19 cellular contexts compared by ENCODE assay signal in genomic region chr12:12473223-12473622, GRCh38.
DNase-seq lines count a peak whose midpoint lies in the region; ATAC-seq lines count a peak whose summit lies in the region.
"Had no signal": no experiment of that assay in that cellular context is flagged by ENCODE, and none has a peak within 500 bp of the region (broad histone marks: within the 10 kb centered on the region; RNA-seq: fewer than 3 reads in every experiment).

No MANE protein-coding gene starts in this region.

- H3K27me3 Mint-ChIP-seq in activated T-cell treated with anti-CD3 and anti-CD28 coated beads, Interleukin-2, amount 50 U/mL, for 24 hours: no peaks in the 10 kb centered on the region
- H3K27me3 Mint-ChIP-seq in T-cell: no peaks in the 10 kb centered on the region
- no peaks in the 10 kb centered on the region for H3K27me3 Mint-ChIP-seq in stimulated activated memory B cell treated with anti-CD40 and anti-IgM and Interleukin-4, amounts not matched to agents 10 μg/mL and 1 μg/mL and 100 μg/mL, for 72 hours

- ATAC-seq in T-cell (replicated peaks in 1 of 4) (no peak), HG03025 (IDR thresholded peaks at IDR 0.05; ENCODE audit: low FRiP score, unreplicated experiment) (no peak)
- ATAC-seq in stimulated activated memory B cell treated with anti-CD40 and anti-IgM and Interleukin-4, amounts not matched to agents 10 μg/mL and 1 μg/mL and 100 μg/mL, for 72 hours: no peak
- ATAC-seq: sciatic nerve had no signal

- no peak for DNase-seq in activated T-cell treated with anti-CD3 and anti-CD28 coated beads, Interleukin-2, amount 50 U/mL, for 24 hours
- DNase-seq in activated T-cell treated with anti-CD3 and anti-CD28 coated beads, Interleukin-2, amount 50 U/mL, for 1 hour: no peak
- DNase-seq in T-cell (no peak), NCI-H510A (lab: John Stamatoyannopoulos, UW) (no peak)
- no peak for DNase-seq in stimulated activated CD4-positive, alpha-beta T cell treated with anti-CD3 and anti-CD28 coated beads, Interleukin-4, amount 100 ng/mL, for 1 hour
- DNase-seq: ACHN; activated CD8-positive, alpha-beta memory T cell treated with anti-CD3 and anti-CD28 coated beads for 24 hours; activated effector memory CD4-positive, alpha-beta T cell treated with anti-CD3 and anti-CD28 coated beads, Interleukin-2, amount 50 U/mL, for 16 hours; DMS79; IMR-90; NCI-H1436 treated with DMSO at 0.1 percent for 48 hours; NCI-H526; stimulated activated naive CD4-positive, alpha-beta T cell treated with Interleukin-2 at 50 U/mL for 16 hours had no signal

- H3K36me3 Mint-ChIP-seq in activated T-cell treated with anti-CD3 and anti-CD28 coated beads, Interleukin-2, amount 50 U/mL, for 24 hours (ENCODE audit: low read depth): peaks cover 94% of the 10 kb centered on the region
- peaks cover 66% of the 10 kb centered on the region for H3K36me3 Mint-ChIP-seq in T-cell
- H3K36me3 Mint-ChIP-seq in stimulated activated memory B cell treated with anti-CD40 and anti-IgM and Interleukin-4, amounts not matched to agents 10 μg/mL and 1 μg/mL and 100 μg/mL, for 72 hours: peaks cover 70% of the 10 kb centered on the region

- peaks cover 5% of the 10 kb centered on the region for H3K9me3 Mint-ChIP-seq in activated T-cell treated with anti-CD3 and anti-CD28 coated beads, Interleukin-2, amount 50 U/mL, for 24 hours
- H3K9me3 Mint-ChIP-seq in T-cell: no peaks in the 10 kb centered on the region
- H3K9me3 Mint-ChIP-seq in stimulated activated memory B cell treated with anti-CD40 and anti-IgM and Interleukin-4, amounts not matched to agents 10 μg/mL and 1 μg/mL and 100 μg/mL, for 72 hours: no peaks in the 10 kb centered on the region

- H3K4me1 Mint-ChIP-seq in activated T-cell treated with anti-CD3 and anti-CD28 coated beads, Interleukin-2, amount 50 U/mL, for 24 hours (ENCODE audit: low read depth): peaks cover 82% of the 10 kb centered on the region
- peaks cover 50 to 81% (median 71%) of the 10 kb centered on the region in 3 donors for H3K4me1 Mint-ChIP-seq in T-cell
- H3K4me1 Mint-ChIP-seq in stimulated activated memory B cell treated with anti-CD40 and anti-IgM and Interleukin-4, amounts not matched to agents 10 μg/mL and 1 μg/mL and 100 μg/mL, for 72 hours: peaks cover 34% of the 10 kb centered on the region

- H3K4me3 Mint-ChIP-seq in activated T-cell treated with anti-CD3 and anti-CD28 coated beads, Interleukin-2, amount 50 U/mL, for 24 hours: no peak overlapping the region
- no peak overlapping the region for H3K4me3 Mint-ChIP-seq in T-cell
- H3K4me3 Mint-ChIP-seq in stimulated activated memory B cell treated with anti-CD40 and anti-IgM and Interleukin-4, amounts not matched to agents 10 μg/mL and 1 μg/mL and 100 μg/mL, for 72 hours: no peak overlapping the region

- peak overlapping the region; percentile 97 for H3K27ac Mint-ChIP-seq in activated T-cell treated with anti-CD3 and anti-CD28 coated beads, Interleukin-2, amount 50 U/mL, for 24 hours
- peak overlapping the region; percentile 93 to 96 for H3K27ac Mint-ChIP-seq in T-cell
- peak overlapping the region; percentile 8 for H3K27ac Mint-ChIP-seq in stimulated activated memory B cell treated with anti-CD40 and anti-IgM and Interleukin-4, amounts not matched to agents 10 μg/mL and 1 μg/mL and 100 μg/mL, for 72 hours

- CTCF ChIA-PET in T-cell (lab: Charles Lee): interaction anchor here in 1 of 2 donors (1.4 to 2.1 kb wide), 2 partner anchors 89 to 264 kb away, joined by 4 to 7 read pairs; no protein-coding TSS in a partner anchor

- peak overlapping the region; percentile 49 for H3K27ac ChIP-seq in cingulate gyrus (ENCODE audit: low read depth, low read length)
- H3K27ac ChIP-seq: C4-2B, HL-60 had no signal

- POLR2A ChIA-PET in T-cell (lab: Charles Lee): interaction anchor here (0.6 to 1.9 kb wide), 4 partner anchors 9 to 94 kb away, joined by 5 to 8 read pairs (median 6); no protein-coding TSS in a partner anchor

Comparison
In these comparisons a context has a peak if more than half of its experiments do, and no peak if none do; other contexts are left out.
1. H3K27ac Mint-ChIP-seq: peak in every context shown above with its lines; median percentile 97 in activated T-cell treated with anti-CD3 and anti-CD28 coated beads, Interleukin-2, amount 50 U/mL, for 24 hours; 94 in T-cell; 8 in stimulated activated memory B cell treated with anti-CD40 and anti-IgM and Interleukin-4, amounts not matched to agents 10 μg/mL and 1 μg/mL and 100 μg/mL, for 72 hours.